17 cellular contexts compared by ENCODE assay signal in the genomic region with DNA sequence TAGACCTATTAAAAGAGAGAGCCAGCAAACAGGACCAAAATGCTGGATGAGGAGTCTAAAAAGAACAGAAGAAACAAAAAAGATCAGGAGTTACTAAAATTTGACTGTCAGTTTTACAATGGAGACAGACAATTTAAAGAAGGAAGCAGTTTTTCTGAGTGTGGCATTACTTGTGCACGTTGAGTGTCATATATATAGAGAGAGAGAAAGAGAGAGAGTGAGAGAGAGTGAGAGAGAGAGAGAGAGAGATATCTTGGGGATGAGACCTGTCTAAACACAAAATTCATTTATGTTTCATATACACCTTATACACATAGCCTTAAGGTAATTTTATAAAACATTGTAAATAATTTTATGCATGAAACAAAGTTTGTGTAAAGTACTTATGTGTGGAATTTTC.
DNase-seq lines count a peak whose midpoint lies in the region; ATAC-seq and TF ChIP-seq lines count a peak whose summit lies in the region.
"Had no signal": no experiment of that assay in that cellular context is flagged by ENCODE, and none has a peak within 500 bp of the region (broad histone marks: within the 10 kb centered on the region; RNA-seq: fewer than 3 reads in every experiment).

No MANE protein-coding gene starts in this region.

- no peaks in the 10 kb centered on the region for H3K9me3 ChIP-seq in neutrophil
- H3K9me3 ChIP-seq: BE2C had no signal

- peak; percentile 26 for DNase-seq in GF-D8 (lab: John Stamatoyannopoulos, UW)
- DNase-seq in Kasumi-1 (lab: John Stamatoyannopoulos, UW) = peak; percentile 30 to 52
- DNase-seq in central memory CD8-positive, alpha-beta T cell (ENCODE audit: low spot score in 2 of 2) = no peak
- DNase-seq in ACHN = no peak
- no peak for DNase-seq in NCI-H1930 (lab: John Stamatoyannopoulos, UW)
- DNase-seq: BE2C; CD8-positive, alpha-beta memory T cell; DND-41; GDM1; H7; NCI-H1417 treated with DMSO at 0.1 percent for 48 hours; NCI-H2029; NCI-H774 had no signal

- ATAC-seq in central memory CD8-positive, alpha-beta T cell (replicated peaks; ENCODE audit: extremely low read depth, poor library complexity, severe bottlenecking) = no peak
- ATAC-seq in GM21825 (IDR thresholded peaks at IDR 0.05; ENCODE audit: unreplicated experiment) = no peak
- ATAC-seq: Panc1 had no signal

- no peaks in the 10 kb centered on the region for H3K27me3 Mint-ChIP-seq in central memory CD8-positive, alpha-beta T cell
- H3K27me3 Mint-ChIP-seq: IgD-negative memory B cell had no signal

- peak overlapping the region; percentile 82 for H3K4me3 Mint-ChIP-seq in central memory CD8-positive, alpha-beta T cell

- no peaks in the 10 kb centered on the region for H3K9me3 Mint-ChIP-seq in central memory CD8-positive, alpha-beta T cell
- H3K9me3 Mint-ChIP-seq: CD8-positive, alpha-beta memory T cell had no signal

- peaks cover 47% of the 10 kb centered on the region for H3K4me1 Mint-ChIP-seq in central memory CD8-positive, alpha-beta T cell

- H3K4me3 ChIP-seq in neutrophil (ENCODE audit: low read depth in 1 of 2, low read length in 1 of 2) = peak overlapping the region; percentile 90 to 93

- H3K36me3 Mint-ChIP-seq in central memory CD8-positive, alpha-beta T cell (ENCODE audit: insufficient read depth) = peaks cover 8% of the 10 kb centered on the region

- H3K27ac Mint-ChIP-seq in central memory CD8-positive, alpha-beta T cell (ENCODE audit: low read depth) = peak overlapping the region; percentile 94

- peak overlapping the region; percentile 86 for H3K27ac ChIP-seq in neutrophil

- TF ChIP-seq CTCF in neutrophil (IDR thresholded peaks at IDR 0.05) = no peak

- in situ Hi-C loops in ACHN (cut with HindIII; ENCODE audit: low pct_ligation_motif_present, low pct_unique_long_range_greater_than_20kb, low sequenced_read_pairs) = no loop called here

- H3K27me3 ChIP-seq in neutrophil = no peaks in the 10 kb centered on the region
- H3K27me3 ChIP-seq: BE2C had no signal

- H3K4me1 ChIP-seq in neutrophil (ENCODE audit: control insufficient read depth in 1 of 2, insufficient read depth in 1 of 2, low read depth in 1 of 2, low read length in 1 of 2) = peaks cover 50 to 52% of the 10 kb centered on the region in 2 experiments
- H3K4me1 ChIP-seq: BE2C had no signal

- peaks cover 4% of the 10 kb centered on the region for H3K36me3 ChIP-seq in neutrophil
- H3K36me3 ChIP-seq: BE2C had no signal

Comparison
In these comparisons a context has a peak if more than half of its experiments do, and no peak if none do; other contexts are left out.
1. DNase-seq: peak in GF-D8 (single experiment) and Kasumi-1 (2 of 2); none in central memory CD8-positive, alpha-beta T cell (0 of 2), ACHN (single experiment) and NCI-H1930 (0 of 2).